ENCODE assay signal across 17 cellular contexts in the genomic region with DNA sequence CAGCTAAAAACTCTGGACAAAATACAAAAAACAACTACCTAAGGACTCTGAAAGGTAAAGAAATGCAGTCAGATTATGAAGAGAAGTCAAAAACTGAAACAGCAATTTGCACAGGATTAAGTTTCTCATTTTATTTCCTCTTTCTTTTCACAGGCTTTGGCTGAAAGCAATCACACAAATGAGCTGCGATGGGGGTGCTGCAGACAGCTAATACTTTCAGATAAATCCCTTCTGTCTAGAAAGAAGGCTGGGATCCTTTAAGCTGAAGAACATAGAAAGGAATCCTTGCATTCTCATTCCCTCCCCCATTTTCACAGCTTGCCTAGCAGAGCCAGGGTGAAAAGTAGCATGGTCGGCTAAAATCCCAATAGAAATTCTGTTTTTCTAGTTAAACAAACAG. TPM values are rescaled to one million over a fixed set of nuclear protein-coding genes. Genes with fewer than 3 reads are reported as not detected.
DNase-seq lines count a peak whose midpoint lies in the region; ATAC-seq and TF ChIP-seq lines count a peak whose summit lies in the region.
"Had no signal": no experiment of that assay in that cellular context is flagged by ENCODE, and none has a peak within 500 bp of the region (broad histone marks: within the 10 kb centered on the region; RNA-seq: fewer than 3 reads in every experiment).

No MANE protein-coding gene starts in this region.

- H3K9me2 ChIP-seq in SU-DHL-6 (replicated peaks; ENCODE audit: insufficient read depth, low read length) = no peaks in the 10 kb centered on the region

- H3K23ac ChIP-seq in neuronal stem cell (ENCODE audit: low read depth, low read length, poor library complexity) = no peak overlapping the region

- in situ Hi-C loops in HAP-1 (cut with MboI; ENCODE audit: low sequenced_read_pairs) = loop anchor here (25.0 kb wide), 1 partner anchor 242 kb away; no protein-coding TSS in a partner anchor
- in situ Hi-C loops in brain microvascular endothelial cell (cut with HindIII; ENCODE audit: low pct_ligation_motif_present, low sequenced_read_pairs) = no loop called here

- H3K27me3 ChIP-seq in HAP-1 (ENCODE audit: low read depth) (no peaks in the 10 kb centered on the region), SU-DHL-6 (ENCODE audit: low read length) (no peaks in the 10 kb centered on the region), neuronal stem cell (ENCODE audit: control insufficient read depth in 3 of 3, insufficient read depth in 3 of 3, low read depth in 1 of 3, low read length in 3 of 3) (no peaks in the 10 kb centered on the region), brain microvascular endothelial cell (replicated peaks) (no peaks in the 10 kb centered on the region)
- H3K27me3 ChIP-seq: pancreas, spleen had no signal

- no peak overlapping the region for H3K14ac ChIP-seq in neuronal stem cell (ENCODE audit: low read length)

- no peak overlapping the region for H3K18ac ChIP-seq in neuronal stem cell (ENCODE audit: low read length)

- no peak overlapping the region for H3K4ac ChIP-seq in neuronal stem cell (ENCODE audit: low read length)

- intact Hi-C loops in sciatic nerve (cut with DNase I) = no loop called here

- H3K9me3 Mint-ChIP-seq in activated T-cell treated with anti-CD3 and anti-CD28 coated beads, Interleukin-2, amount 50 U/mL, for 24 hours = peaks cover 20% of the 10 kb centered on the region

- no peaks in the 10 kb centered on the region for H3F3A ChIP-seq in SU-DHL-6 (ENCODE audit: insufficient read depth)

- H3K4me2 ChIP-seq in SU-DHL-6 (ENCODE audit: low read depth, low read length, poor library complexity, severe bottlenecking) (peak overlapping the region; percentile 33), neuronal stem cell (ENCODE audit: insufficient read depth, low read length, poor library complexity, severe bottlenecking) (no peak overlapping the region)
- H3K4me2 ChIP-seq: PC-9 had no signal

- H4K20me1 ChIP-seq in SU-DHL-6 (ENCODE audit: low read depth, low read length) = no peaks in the 10 kb centered on the region

- no peak overlapping the region for H4K8ac ChIP-seq in neuronal stem cell (ENCODE audit: low read depth, low read length)

- H3K4me3 ChIP-seq in HAP-1 = no peak overlapping the region
- H3K4me3 ChIP-seq in SU-DHL-6 (ENCODE audit: insufficient read depth, low read length, poor library complexity, severe bottlenecking) = no peak overlapping the region
- no peak overlapping the region for H3K4me3 ChIP-seq in neuronal stem cell (ENCODE audit: low read length in 2 of 2)
- H3K4me3 ChIP-seq in brain microvascular endothelial cell (ENCODE audit: low read depth, low read length) = no peak overlapping the region
- H3K4me3 ChIP-seq: pancreas, PC-9, spleen had no signal

- H3K27ac Mint-ChIP-seq in activated T-cell treated with anti-CD3 and anti-CD28 coated beads, Interleukin-2, amount 50 U/mL, for 24 hours = peak overlapping the region; percentile 2

- no peaks in the 10 kb centered on the region for H3K79me1 ChIP-seq in neuronal stem cell (ENCODE audit: low read depth, low read length)

- no peak for TF ChIP-seq CTCF in SU-DHL-6 (IDR thresholded peaks at IDR 0.05; ENCODE audit: insufficient read depth, low read length, poor library complexity, severe bottlenecking)
- no peak for TF ChIP-seq CTCF in brain microvascular endothelial cell (IDR thresholded peaks at IDR 0.05; ENCODE audit: low read depth, low read length, missing control alignments)

- no peak overlapping the region for H2BK5ac ChIP-seq in neuronal stem cell (ENCODE audit: low read length)

- H3K36me3 Mint-ChIP-seq in activated T-cell treated with anti-CD3 and anti-CD28 coated beads, Interleukin-2, amount 50 U/mL, for 24 hours (ENCODE audit: low read depth) = peaks cover 52% of the 10 kb centered on the region

- H3K27ac ChIP-seq in SU-DHL-6 (ENCODE audit: low read depth, low read length) (peak overlapping the region; percentile 34; the same call in 1 of the 2 replicates), neuronal stem cell (replicated peaks; ENCODE audit: low read length) (peak overlapping the region; percentile 78), brain microvascular endothelial cell (no peak overlapping the region)
- H3K27ac ChIP-seq: pancreas, PC-9 had no signal

- no peak overlapping the region for H2BK120ac ChIP-seq in neuronal stem cell (ENCODE audit: low read depth, low read length)

- H2BK12ac ChIP-seq in neuronal stem cell (ENCODE audit: low read length) = no peak overlapping the region

- no peak overlapping the region for H2BK15ac ChIP-seq in neuronal stem cell (ENCODE audit: low read length)

- H3K4me1 Mint-ChIP-seq in activated T-cell treated with anti-CD3 and anti-CD28 coated beads, Interleukin-2, amount 50 U/mL, for 24 hours (ENCODE audit: low read depth) = peaks cover 27% of the 10 kb centered on the region

- peaks cover 3% of the 10 kb centered on the region for H3K9me3 ChIP-seq in HAP-1
- H3K9me3 ChIP-seq in SU-DHL-6 (ENCODE audit: insufficient read depth, low read length) = no peaks in the 10 kb centered on the region
- peaks cover 0 to 1% of the 10 kb centered on the region in 2 donors for H3K9me3 ChIP-seq in neuronal stem cell (replicated peaks in 1 of 2; ENCODE audit: control insufficient read depth in 2 of 2, insufficient read depth in 1 of 2, low read depth in 1 of 2, low read length in 2 of 2)
- H3K9me3 ChIP-seq: pancreas had no signal

- no peaks in the 10 kb centered on the region for H3K27me3 Mint-ChIP-seq in activated T-cell treated with anti-CD3 and anti-CD28 coated beads, Interleukin-2, amount 50 U/mL, for 24 hours
- H3K27me3 Mint-ChIP-seq: activated CD4-positive, alpha-beta T cell treated with anti-CD3 and anti-CD28 coated beads for 36 hours; IgD-negative memory B cell had no signal

- no CpG with 5 or more reads among the region's 2 CpGs for WGBS in neuronal stem cell (ENCODE audit: extremely low coverage in 2 of 2, insufficient read length in 2 of 2, insufficient replicate concordance in 1 of 2), 2 donors

- H3K36me3 ChIP-seq in HAP-1 (replicated peaks) (no peaks in the 10 kb centered on the region), SU-DHL-6 (ENCODE audit: low read length) (peaks cover 20% of the 10 kb centered on the region), neuronal stem cell (replicated peaks in 1 of 2; ENCODE audit: control insufficient read depth in 2 of 2, insufficient read depth in 2 of 2, low read length in 2 of 2) (no peaks in the 10 kb centered on the region), brain microvascular endothelial cell (replicated peaks) (no peaks in the 10 kb centered on the region)
- H3K36me3 ChIP-seq: pancreas had no signal

- 0 out of 2 replicates have a peak, but pooled peaks cover 12% of the 10 kb centered on the region for H3K79me2 ChIP-seq in SU-DHL-6 (ENCODE audit: insufficient read depth, low read length)

- H3K9ac ChIP-seq in SU-DHL-6 (ENCODE audit: low read length) (no peak overlapping the region; the same call in 1 of the 2 replicates), neuronal stem cell (ENCODE audit: low read depth, low read length, poor library complexity) (no peak overlapping the region)

- H3K4me3 Mint-ChIP-seq in activated T-cell treated with anti-CD3 and anti-CD28 coated beads, Interleukin-2, amount 50 U/mL, for 24 hours = no peak overlapping the region
- H3K4me3 Mint-ChIP-seq: activated CD4-positive, alpha-beta T cell treated with anti-CD3 and anti-CD28 coated beads for 36 hours had no signal

- no peak overlapping the region for H2AK5ac ChIP-seq in neuronal stem cell (ENCODE audit: low read depth, low read length)

- H3K4me1 ChIP-seq in HAP-1 = peaks cover 27% of the 10 kb centered on the region
- peaks cover 0 to 4% of the 10 kb centered on the region in 2 donors for H3K4me1 ChIP-seq in neuronal stem cell (ENCODE audit: control insufficient read depth in 2 of 2, insufficient read depth in 1 of 2, low read depth in 1 of 2, low read length in 2 of 2)
- H3K4me1 ChIP-seq: pancreas had no signal

- no peak overlapping the region for H4K91ac ChIP-seq in neuronal stem cell (ENCODE audit: low read depth, low read length, poor library complexity)

- H2AFZ ChIP-seq in SU-DHL-6 (ENCODE audit: low read depth, low read length, severe bottlenecking) (no peak overlapping the region), neuronal stem cell (ENCODE audit: low read length) (no peak overlapping the region)
- H2AFZ ChIP-seq: PC-9 had no signal

- DNase-seq in activated T-cell treated with anti-CD3 and anti-CD28 coated beads, Interleukin-2, amount 50 U/mL, for 24 hours = no peak
- DNase-seq in activated T-cell treated with anti-CD3 and anti-CD28 coated beads for 4 hours (no peak), HAP-1 (ENCODE audit: low spot score in 2 of 2) (peak; percentile 50 to 56), neuronal stem cell (ENCODE audit: low spot score) (no peak), DMS53 (lab: John Stamatoyannopoulos, UW) (no peak), sciatic nerve (ENCODE audit: low spot score) (no peak), brain microvascular endothelial cell (no peak)
- DNase-seq: activated CD4-positive, alpha-beta T cell treated with anti-CD3 and anti-CD28 coated beads for 36 hours; activated T-cell treated with anti-CD3 and anti-CD28 coated beads, Interleukin-2, amount 50 U/mL, for 48 hours; cortex of kidney; NCI-H1417 treated with DMSO at 0.1 percent for 48 hours; NCI-H446; pancreas; PC-9; spleen had no signal

- ATAC-seq in sciatic nerve = no peak
- ATAC-seq: pancreas had no signal

RNA-seq across cellular contexts. Expression of a gene that starts 32.0 kb away (rescaled TPM):
- 225 TPM for polyA plus RNA-seq in neuronal stem cell (2013, experiment 1 of 2)
- 224 TPM for polyA plus RNA-seq in neuronal stem cell (2013, experiment 2 of 2)
- total RNA-seq in sciatic nerve = 184 TPM

Comparison
In these comparisons a context has a peak if more than half of its experiments do, and no peak if none do; other contexts are left out.
1. DNase-seq: peak in HAP-1 (2 of 2); none in activated T-cell treated with anti-CD3 and anti-CD28 coated beads, Interleukin-2, amount 50 U/mL, for 24 hours (single experiment), activated T-cell treated with anti-CD3 and anti-CD28 coated beads for 4 hours (single experiment), neuronal stem cell (single experiment), DMS53 (single experiment), sciatic nerve (single experiment) and brain microvascular endothelial cell (single experiment).